In genomic region chrX:115226929-115227328, GRCh38 we compare ENCODE assay signal across 12 cellular contexts. TPM values are rescaled to one million over a fixed set of nuclear protein-coding genes. Genes with fewer than 3 reads are reported as not detected.
DNase-seq lines count a peak whose midpoint lies in the region; ATAC-seq and TF ChIP-seq lines count a peak whose summit lies in the region.
"Had no signal": no experiment of that assay in that cellular context is flagged by ENCODE, and none has a peak within 500 bp of the region (broad histone marks: within the 10 kb centered on the region; RNA-seq: fewer than 3 reads in every experiment).

No MANE protein-coding gene starts in this region.

- peaks cover 3% of the 10 kb centered on the region for H3K27me3 Mint-ChIP-seq in type B pancreatic cell

- H3K4me3 ChIP-seq in epithelial cell of esophagus (ENCODE audit: low read length), result no peak overlapping the region
- H3K4me3 ChIP-seq: MG63 had no signal

- H3K4me3 Mint-ChIP-seq in type B pancreatic cell, result no peak overlapping the region

- H3K27ac Mint-ChIP-seq in type B pancreatic cell, result no peak overlapping the region

- H3K9me3 Mint-ChIP-seq in type B pancreatic cell, result no peaks in the 10 kb centered on the region

- ATAC-seq in HG03025 (IDR thresholded peaks at IDR 0.05; ENCODE audit: low FRiP score, unreplicated experiment), result no peak

- peaks cover 3% of the 10 kb centered on the region for H3K36me3 Mint-ChIP-seq in type B pancreatic cell

- H3K4me1 Mint-ChIP-seq in type B pancreatic cell (ENCODE audit: unreplicated experiment), result peaks cover 28% of the 10 kb centered on the region

- peak; percentile 55 for TF ChIP-seq CTCF in epithelial cell of esophagus (IDR thresholded peaks at IDR 0.05; ENCODE audit: insufficient read depth, low read depth, low read length, missing control alignments)
- peak; percentile 65 for TF ChIP-seq CTCF in type B pancreatic cell (conservative IDR thresholded peaks at IDR 0.05)

- DNase-seq in SHP77 (lab: John Stamatoyannopoulos, UW), result peak; percentile 0 to 4
- no peak for DNase-seq in SHP77 treated with DMSO at 0.1 percent for 48 hours (lab: John Stamatoyannopoulos, UW)
- peak; percentile 31 for DNase-seq in NCI-H226
- DNase-seq in epithelial cell of esophagus (ENCODE audit: low read depth), result peak; percentile 36
- DNase-seq in type B pancreatic cell (ENCODE audit: extremely low spot score, unreplicated experiment), result no peak
- no peak for DNase-seq in T-helper 9 cell
- no peak for DNase-seq in COLO668 (lab: John Stamatoyannopoulos, UW; ENCODE audit: unreplicated experiment)
- DNase-seq: DND-41; MG63; stimulated activated CD4-positive, alpha-beta T cell treated with anti-CD3 and anti-CD28 coated beads, Interleukin-15, amount 100 ng/mL, for 24 hours had no signal

RNA-seq across cellular contexts. Expression of gene LRCH2, which starts 7.0 kb away (rescaled TPM):
- total RNA-seq in type B pancreatic cell (ENCODE audit: low replicate concordance), result 4.8 and 12.5 TPM in 2 replicates

RNA-seq across cellular contexts. Expression of gene RBMXL3, which starts 37.7 kb away (rescaled TPM):
- not detected in 2 replicates for total RNA-seq in type B pancreatic cell (ENCODE audit: low replicate concordance)
- total RNA-seq: dermis microvascular lymphatic vessel endothelial cell had no signal

Comparison
In these comparisons a context has a peak if more than half of its experiments do, and no peak if none do; other contexts are left out.
1. DNase-seq: peak in SHP77 (2 of 2), NCI-H226 (single experiment) and epithelial cell of esophagus (single experiment); none in SHP77 treated with DMSO at 0.1 percent for 48 hours (single experiment), type B pancreatic cell (single experiment), T-helper 9 cell (single experiment) and COLO668 (single experiment).